In the genomic region with DNA sequence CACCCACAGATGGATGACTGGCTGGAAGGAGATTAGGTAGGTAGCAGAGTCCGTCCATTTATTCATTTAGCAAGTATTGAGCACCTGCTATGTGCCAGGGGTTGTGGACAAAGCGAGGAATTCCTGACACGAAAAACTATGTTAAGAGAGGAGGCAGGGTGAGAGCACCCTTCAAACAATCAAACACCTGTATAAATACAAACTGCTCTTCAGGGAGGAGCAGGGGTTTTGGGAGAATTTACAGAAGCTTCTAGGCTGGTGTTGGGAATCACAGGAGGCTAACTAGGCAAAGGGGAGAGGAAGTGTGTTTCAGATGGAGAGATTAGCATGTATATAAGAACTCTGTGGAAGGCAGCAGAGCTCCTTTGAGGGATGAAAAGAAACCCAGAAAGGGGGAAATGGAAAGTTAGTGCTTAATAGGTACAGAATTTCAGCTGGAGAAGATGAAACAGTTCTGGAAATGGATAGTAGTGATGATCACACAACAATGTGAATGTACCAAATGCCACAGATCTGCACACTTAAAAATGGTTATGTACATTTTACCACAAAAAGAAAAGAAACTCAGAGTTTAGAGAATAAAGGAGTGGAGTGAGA, we compare ENCODE assay signal across 8 cellular contexts. TPM values are rescaled to one million over a fixed set of nuclear protein-coding genes. Genes with fewer than 3 reads are reported as not detected.
DNase-seq lines count a peak whose midpoint lies in the region; ATAC-seq and TF ChIP-seq lines count a peak whose summit lies in the region.

No MANE protein-coding gene starts in this region.

- WGBS in thyroid gland, 2 donors: 3% methylated on average over 3 of the region's 3 CpGs

- H3K27me3 Mint-ChIP-seq in activated CD4-positive, alpha-beta T cell treated with anti-CD3 and anti-CD28 coated beads, Interleukin-2, amount 10 ng/mL, durations not matched to agents 7 days and 5 days: no peaks in the 10 kb centered on the region
- no peaks in the 10 kb centered on the region for H3K27me3 Mint-ChIP-seq in activated naive CD8-positive, alpha-beta T cell treated with anti-CD3 and anti-CD28 coated beads, Interleukin-2, amount 50 U/mL, for 24 hours

- intact Hi-C loops in thyroid gland (cut with DNase I) (loop anchor here (10.0 kb wide), 1 partner anchor 618 kb away; the partner anchor contains the start of gene ULK4), posterior vena cava (cut with DNase I) (loop anchor here in 1 of 2 donors (10.0 kb wide), 1 partner anchor 162 kb away; no protein-coding TSS in a partner anchor)

- H3K4me1 ChIP-seq in thyroid gland: peaks cover 8 to 11% of the 10 kb centered on the region in 2 donors

- CTCF ChIA-PET in activated CD4-positive, alpha-beta T cell treated with anti-CD3 and anti-CD28 coated beads, Interleukin-2, amount 10 ng/mL, durations not matched to agents 7 days and 5 days (lab: Charles Lee): interaction anchor here (0.8 to 2.7 kb wide), 5 partner anchors 8 to 162 kb away, joined by 3 to 14 read pairs (median 4); partner anchors contain the start of genes NKTR and SS18L2

- TF ChIP-seq CTCF in kidney epithelial cell (IDR thresholded peaks at IDR 0.05; ENCODE audit: insufficient read depth, low read length, poor library complexity, severe bottlenecking): no peak
- no peak for TF ChIP-seq CTCF in thyroid gland (IDR thresholded peaks at IDR 0.05)
- TF ChIP-seq CTCF in omental fat pad (IDR thresholded peaks at IDR 0.05): no peak

- peak overlapping the region; percentile 91 for H3K27ac Mint-ChIP-seq in activated CD4-positive, alpha-beta T cell treated with anti-CD3 and anti-CD28 coated beads, Interleukin-2, amount 10 ng/mL, durations not matched to agents 7 days and 5 days
- peak overlapping the region; percentile 90 for H3K27ac Mint-ChIP-seq in activated naive CD8-positive, alpha-beta T cell treated with anti-CD3 and anti-CD28 coated beads, Interleukin-2, amount 50 U/mL, for 24 hours

- no peak for TF ChIP-seq POLR2A in thyroid gland (IDR thresholded peaks at IDR 0.05)

- no peaks in the 10 kb centered on the region for H3K9me3 Mint-ChIP-seq in activated CD4-positive, alpha-beta T cell treated with anti-CD3 and anti-CD28 coated beads, Interleukin-2, amount 10 ng/mL, durations not matched to agents 7 days and 5 days
- no peaks in the 10 kb centered on the region for H3K9me3 Mint-ChIP-seq in activated naive CD8-positive, alpha-beta T cell treated with anti-CD3 and anti-CD28 coated beads, Interleukin-2, amount 50 U/mL, for 24 hours

- DNase-seq in activated CD4-positive, alpha-beta T cell treated with anti-CD3 and anti-CD28 coated beads, Interleukin-2, amount 10 ng/mL, durations not matched to agents 7 days and 5 days: no peak
- no peak for DNase-seq in activated CD4-positive, alpha-beta T cell treated with anti-CD3 and anti-CD28 coated beads for 4 hours
- no peak for DNase-seq in activated naive CD8-positive, alpha-beta T cell treated with anti-CD3 and anti-CD28 coated beads, Interleukin-2, amount 50 U/mL, for 24 hours
- DNase-seq in kidney epithelial cell (ENCODE audit: low read depth) (no peak), thyroid gland (no peak), posterior vena cava (ENCODE audit: low spot score) (no peak), COR-L47 (lab: John Stamatoyannopoulos, UW) (no peak), omental fat pad (ENCODE audit: low spot score) (no peak)

- H3K4me3 ChIP-seq in kidney epithelial cell (ENCODE audit: low read depth, low read length) (peak overlapping the region; percentile 73), thyroid gland (replicated peaks in 1 of 3) (peak overlapping the region; percentile 40 to 73 (median 63))

- H3K4me1 Mint-ChIP-seq in activated CD4-positive, alpha-beta T cell treated with anti-CD3 and anti-CD28 coated beads, Interleukin-2, amount 10 ng/mL, durations not matched to agents 7 days and 5 days: peaks cover 62% of the 10 kb centered on the region
- H3K4me1 Mint-ChIP-seq in activated naive CD8-positive, alpha-beta T cell treated with anti-CD3 and anti-CD28 coated beads, Interleukin-2, amount 50 U/mL, for 24 hours: peaks cover 42% of the 10 kb centered on the region

- no peaks in the 10 kb centered on the region for H3K9me3 ChIP-seq in thyroid gland

- POLR2A ChIA-PET in activated CD4-positive, alpha-beta T cell treated with anti-CD3 and anti-CD28 coated beads, Interleukin-2, amount 10 ng/mL, durations not matched to agents 7 days and 5 days (lab: Charles Lee): interaction anchor here (0.7 to 1.2 kb wide), 2 partner anchors 18 to 407 kb away, joined by 3 to 4 read pairs; partner anchors contain the start of gene NKTR

- H3K4me3 Mint-ChIP-seq in activated CD4-positive, alpha-beta T cell treated with anti-CD3 and anti-CD28 coated beads, Interleukin-2, amount 10 ng/mL, durations not matched to agents 7 days and 5 days: peak overlapping the region; percentile 84
- H3K4me3 Mint-ChIP-seq in activated naive CD8-positive, alpha-beta T cell treated with anti-CD3 and anti-CD28 coated beads, Interleukin-2, amount 50 U/mL, for 24 hours: peak overlapping the region; percentile 88

- no peak for ATAC-seq in activated naive CD8-positive, alpha-beta T cell treated with anti-CD3 and anti-CD28 coated beads, Interleukin-2, amount 50 U/mL, for 24 hours
- no peak for ATAC-seq in omental fat pad (ENCODE audit: low FRiP score)

- H3K27me3 ChIP-seq in kidney epithelial cell (ENCODE audit: control insufficient read depth, insufficient read depth, low read length) (no peaks in the 10 kb centered on the region), thyroid gland (no peaks in the 10 kb centered on the region)

- H3K27ac ChIP-seq in thyroid gland: peak overlapping the region; percentile 75 to 84 (median 82)

- peaks cover 29% of the 10 kb centered on the region for H3K36me3 Mint-ChIP-seq in activated CD4-positive, alpha-beta T cell treated with anti-CD3 and anti-CD28 coated beads, Interleukin-2, amount 10 ng/mL, durations not matched to agents 7 days and 5 days (ENCODE audit: low read depth)
- peaks cover 11% of the 10 kb centered on the region for H3K36me3 Mint-ChIP-seq in activated naive CD8-positive, alpha-beta T cell treated with anti-CD3 and anti-CD28 coated beads, Interleukin-2, amount 50 U/mL, for 24 hours (ENCODE audit: low read depth)

- H3K36me3 ChIP-seq in kidney epithelial cell (ENCODE audit: control insufficient read depth, insufficient read depth, low read length) (no peaks in the 10 kb centered on the region), thyroid gland (no peaks in the 10 kb centered on the region)

RNA-seq across cellular contexts. Expression of gene SEC22C, which starts 0.8 kb away (rescaled TPM):
- total RNA-seq in activated CD4-positive, alpha-beta T cell treated with anti-CD3 and anti-CD28 coated beads, Interleukin-2, amount 10 ng/mL, durations not matched to agents 7 days and 5 days: 10 to 100 TPM; 56.0 to 58.9 TPM
- total RNA-seq in kidney epithelial cell (63.8 and 73.3 TPM in 2 replicates), thyroid gland (10 to 100 TPM; 59.9 to 66.4 (median 62.7) TPM), posterior vena cava (10 to 100 TPM; 43.8 to 47.0 TPM), omental fat pad (10 to 100 TPM; 46.0 to 81.2 (median 56.1) TPM)

RNA-seq across cellular contexts. Expression of gene SS18L2, which starts 8.1 kb away (rescaled TPM):
- total RNA-seq in activated CD4-positive, alpha-beta T cell treated with anti-CD3 and anti-CD28 coated beads, Interleukin-2, amount 10 ng/mL, durations not matched to agents 7 days and 5 days: 10 to 100 TPM; 48.9 to 63.6 TPM
- total RNA-seq in kidney epithelial cell (31.6 and 31.8 TPM in 2 replicates), thyroid gland (10 to 100 TPM; 16.0 to 54.0 (median 27.9) TPM), posterior vena cava (10 to 100 TPM; 15.4 to 16.8 TPM), omental fat pad (10 to 100 TPM; 16.4 to 24.5 (median 19.5) TPM)

RNA-seq across cellular contexts. Expression of gene NKTR, which starts 17.9 kb away (rescaled TPM):
- 100 to 1,000 TPM in 1 of 2 experiments, 10 to 100 TPM in 1; 96.4 to 106 TPM for total RNA-seq in activated CD4-positive, alpha-beta T cell treated with anti-CD3 and anti-CD28 coated beads, Interleukin-2, amount 10 ng/mL, durations not matched to agents 7 days and 5 days
- 29.8 and 34.9 TPM in 2 replicates for total RNA-seq in kidney epithelial cell
- total RNA-seq in thyroid gland: 100 to 1,000 TPM; 157 to 383 (median 197) TPM
- total RNA-seq in posterior vena cava: 10 to 100 TPM; 75.2 to 78.0 TPM
- 100 to 1,000 TPM in 1 of 4 donors, 10 to 100 TPM in 3; 52.2 to 274 (median 91.1) TPM for total RNA-seq in omental fat pad
